Comparison of ENCODE assay signal across 13 cellular contexts in genomic region chr7:69402696-69403095, GRCh38.
DNase-seq lines count a peak whose midpoint lies in the region; ATAC-seq lines count a peak whose summit lies in the region.
"Had no signal": no experiment of that assay in that cellular context is flagged by ENCODE, and none has a peak within 500 bp of the region (broad histone marks: within the 10 kb centered on the region; RNA-seq: fewer than 3 reads in every experiment).

No MANE protein-coding gene starts in this region.

- POLR2A ChIA-PET in activated CD4-positive, alpha-beta memory T cell treated with anti-CD3 and anti-CD28 coated beads for 36 hours (lab: Charles Lee), result no interaction called here

- H3K36me3 Mint-ChIP-seq in activated CD4-positive, alpha-beta memory T cell treated with anti-CD3 and anti-CD28 coated beads for 36 hours, result no peaks in the 10 kb centered on the region
- H3K36me3 Mint-ChIP-seq: CD8-positive, alpha-beta T cell had no signal

- H3K4me1 Mint-ChIP-seq in activated CD4-positive, alpha-beta memory T cell treated with anti-CD3 and anti-CD28 coated beads for 36 hours (ENCODE audit: low read depth), result no peaks in the 10 kb centered on the region
- H3K4me1 Mint-ChIP-seq in stimulated activated naive CD8-positive, alpha-beta T cell treated with anti-CD3 and anti-CD28 coated beads, Interleukin-15, amount 100 ng/mL, for 72 hours, result no peaks in the 10 kb centered on the region

- H3K27ac Mint-ChIP-seq in activated CD4-positive, alpha-beta memory T cell treated with anti-CD3 and anti-CD28 coated beads for 36 hours, result no peak overlapping the region
- H3K27ac Mint-ChIP-seq in stimulated activated naive CD8-positive, alpha-beta T cell treated with anti-CD3 and anti-CD28 coated beads, Interleukin-15, amount 100 ng/mL, for 72 hours, result no peak overlapping the region
- H3K27ac Mint-ChIP-seq: CD8-positive, alpha-beta T cell had no signal

- CTCF ChIA-PET in activated CD4-positive, alpha-beta memory T cell treated with anti-CD3 and anti-CD28 coated beads for 36 hours (lab: Charles Lee), result no interaction called here

- H3K4me3 Mint-ChIP-seq in activated CD4-positive, alpha-beta memory T cell treated with anti-CD3 and anti-CD28 coated beads for 36 hours, result no peak overlapping the region
- no peak overlapping the region for H3K4me3 Mint-ChIP-seq in stimulated activated naive CD8-positive, alpha-beta T cell treated with anti-CD3 and anti-CD28 coated beads, Interleukin-15, amount 100 ng/mL, for 72 hours
- H3K4me3 Mint-ChIP-seq: CD8-positive, alpha-beta T cell had no signal

- DNase-seq in NCI-H1092 treated with DMSO at 0.1 percent for 48 hours (lab: John Stamatoyannopoulos, UW) (peak; percentile 32), NCI-H1092 (lab: John Stamatoyannopoulos, UW) (no peak), H4 (ENCODE audit: low spot score) (peak; percentile 48), NCI-H524 (lab: John Stamatoyannopoulos, UW) (peak; percentile 18 to 74), left lobe of liver (ENCODE audit: low spot score) (no peak), NCI-H1436 (lab: John Stamatoyannopoulos, UW) (no peak)
- DNase-seq in activated CD4-positive, alpha-beta memory T cell treated with anti-CD3 and anti-CD28 coated beads for 36 hours, result no peak
- DNase-seq in stimulated activated naive CD8-positive, alpha-beta T cell treated with anti-CD3 and anti-CD28 coated beads, Interleukin-15, amount 100 ng/mL, for 72 hours, result no peak
- DNase-seq: 8988T; CD8-positive, alpha-beta T cell; GF-D8; GM23248; NCI-H2029 treated with DMSO at 0.1 percent for 48 hours had no signal

- no peaks in the 10 kb centered on the region for H3K27me3 Mint-ChIP-seq in activated CD4-positive, alpha-beta memory T cell treated with anti-CD3 and anti-CD28 coated beads for 36 hours
- no peaks in the 10 kb centered on the region for H3K27me3 Mint-ChIP-seq in stimulated activated naive CD8-positive, alpha-beta T cell treated with anti-CD3 and anti-CD28 coated beads, Interleukin-15, amount 100 ng/mL, for 72 hours

- H3K9me3 Mint-ChIP-seq in activated CD4-positive, alpha-beta memory T cell treated with anti-CD3 and anti-CD28 coated beads for 36 hours, result peaks cover 2% of the 10 kb centered on the region
- no peaks in the 10 kb centered on the region for H3K9me3 Mint-ChIP-seq in stimulated activated naive CD8-positive, alpha-beta T cell treated with anti-CD3 and anti-CD28 coated beads, Interleukin-15, amount 100 ng/mL, for 72 hours
- H3K9me3 Mint-ChIP-seq: CD8-positive, alpha-beta T cell had no signal

- intact Hi-C loops in activated CD4-positive, alpha-beta memory T cell treated with anti-CD3 and anti-CD28 coated beads for 36 hours (cut with micrococcal nuclease), result no loop called here

- ATAC-seq in left lobe of liver, result peak; percentile 83
- ATAC-seq in stimulated activated naive CD8-positive, alpha-beta T cell treated with anti-CD3 and anti-CD28 coated beads, Interleukin-15, amount 100 ng/mL, for 72 hours, result no peak
- ATAC-seq: CD8-positive, alpha-beta T cell had no signal

Comparison
In these comparisons a context has a peak if more than half of its experiments do, and no peak if none do; other contexts are left out.
1. DNase-seq: peak in NCI-H1092 treated with DMSO at 0.1 percent for 48 hours (single experiment), H4 (single experiment) and NCI-H524 (2 of 2); none in NCI-H1092 (single experiment), left lobe of liver (single experiment), activated CD4-positive, alpha-beta memory T cell treated with anti-CD3 and anti-CD28 coated beads for 36 hours (single experiment), stimulated activated naive CD8-positive, alpha-beta T cell treated with anti-CD3 and anti-CD28 coated beads, Interleukin-15, amount 100 ng/mL, for 72 hours (0 of 2) and NCI-H1436 (single experiment).